ENCODE assay signal across 1 cellular context in the genomic region with DNA sequence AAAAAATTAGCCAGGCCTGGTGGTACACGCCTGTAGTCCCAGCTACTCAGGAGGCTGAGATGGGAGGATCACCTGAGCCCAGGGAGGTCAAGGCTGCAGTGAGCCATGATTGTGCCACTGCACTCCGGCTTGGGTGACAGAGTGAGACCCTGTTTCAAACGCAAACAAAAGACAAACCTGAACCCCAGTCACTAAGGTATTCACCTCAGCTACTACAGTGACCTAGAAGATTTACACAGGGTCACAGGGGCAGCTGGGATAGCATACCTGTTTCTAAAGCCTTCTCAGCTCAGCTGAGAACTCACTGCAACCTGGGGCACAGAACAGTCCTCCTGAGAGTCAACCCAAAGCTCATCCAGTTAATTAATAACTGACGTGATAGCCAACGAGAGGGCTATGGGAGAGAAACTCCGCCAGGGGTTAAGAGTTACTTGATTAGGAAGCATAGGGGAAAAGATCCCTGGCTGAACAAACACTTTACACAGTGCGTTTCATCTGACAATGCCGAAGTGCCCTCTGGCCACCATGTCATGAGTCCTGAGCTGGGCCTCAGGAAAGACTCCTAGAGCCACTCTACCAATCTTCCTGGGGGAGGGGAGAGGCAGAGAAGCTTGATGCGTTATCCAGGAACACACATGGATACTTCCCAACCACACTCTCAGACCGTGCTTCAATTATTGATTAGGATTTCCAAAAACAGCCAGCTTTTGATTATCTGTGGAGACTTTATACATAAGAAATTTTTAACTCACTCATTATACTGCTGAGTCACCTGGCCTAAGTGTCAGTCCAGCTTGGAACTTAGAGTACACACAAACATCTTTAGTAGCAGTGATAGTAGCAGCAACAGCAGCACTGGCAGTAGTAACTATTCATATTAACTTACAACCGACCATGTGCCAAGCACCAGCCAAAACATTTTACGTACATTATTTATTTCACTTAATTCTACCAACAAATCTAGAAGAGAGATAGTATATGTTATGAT.
TF ChIP-seq lines count a peak whose summit lies in the region.

No MANE protein-coding gene starts in this region.

TF ChIP-seq in GM23338, 12 proteins besides CTCF, POLR2A, EP300 and RAD21 (continued from another document):
- TF ChIP-seq, protein P1, sequence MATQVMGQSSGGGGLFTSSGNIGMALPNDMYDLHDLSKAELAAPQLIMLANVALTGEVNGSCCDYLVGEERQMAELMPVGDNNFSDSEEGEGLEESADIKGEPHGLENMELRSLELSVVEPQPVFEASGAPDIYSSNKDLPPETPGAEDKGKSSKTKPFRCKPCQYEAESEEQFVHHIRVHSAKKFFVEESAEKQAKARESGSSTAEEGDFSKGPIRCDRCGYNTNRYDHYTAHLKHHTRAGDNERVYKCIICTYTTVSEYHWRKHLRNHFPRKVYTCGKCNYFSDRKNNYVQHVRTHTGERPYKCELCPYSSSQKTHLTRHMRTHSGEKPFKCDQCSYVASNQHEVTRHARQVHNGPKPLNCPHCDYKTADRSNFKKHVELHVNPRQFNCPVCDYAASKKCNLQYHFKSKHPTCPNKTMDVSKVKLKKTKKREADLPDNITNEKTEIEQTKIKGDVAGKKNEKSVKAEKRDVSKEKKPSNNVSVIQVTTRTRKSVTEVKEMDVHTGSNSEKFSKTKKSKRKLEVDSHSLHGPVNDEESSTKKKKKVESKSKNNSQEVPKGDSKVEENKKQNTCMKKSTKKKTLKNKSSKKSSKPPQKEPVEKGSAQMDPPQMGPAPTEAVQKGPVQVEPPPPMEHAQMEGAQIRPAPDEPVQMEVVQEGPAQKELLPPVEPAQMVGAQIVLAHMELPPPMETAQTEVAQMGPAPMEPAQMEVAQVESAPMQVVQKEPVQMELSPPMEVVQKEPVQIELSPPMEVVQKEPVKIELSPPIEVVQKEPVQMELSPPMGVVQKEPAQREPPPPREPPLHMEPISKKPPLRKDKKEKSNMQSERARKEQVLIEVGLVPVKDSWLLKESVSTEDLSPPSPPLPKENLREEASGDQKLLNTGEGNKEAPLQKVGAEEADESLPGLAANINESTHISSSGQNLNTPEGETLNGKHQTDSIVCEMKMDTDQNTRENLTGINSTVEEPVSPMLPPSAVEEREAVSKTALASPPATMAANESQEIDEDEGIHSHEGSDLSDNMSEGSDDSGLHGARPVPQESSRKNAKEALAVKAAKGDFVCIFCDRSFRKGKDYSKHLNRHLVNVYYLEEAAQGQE (IDR thresholded peaks at IDR 0.05; ENCODE audit: unreplicated experiment): no peak
- TF ChIP-seq STAT1 (IDR thresholded peaks at IDR 0.05; ENCODE audit: unreplicated experiment) (no peak), ZNF462 (CRISPR knock-in tag; IDR thresholded peaks at IDR 0.05) (no peak), NANOG (IDR thresholded peaks at IDR 0.05; ENCODE audit: borderline replicate concordance) (no peak), EZH2phosphoT487 (IDR thresholded peaks at IDR 0.05; ENCODE audit: unreplicated experiment) (no peak), POLR2AphosphoS5 (IDR thresholded peaks at IDR 0.05; ENCODE audit: low read depth) (no peak), ZNF331 (CRISPR knock-in tag; IDR thresholded peaks at IDR 0.05; ENCODE audit: low read depth) (no peak)
- TF ChIP-seq, protein P2, sequence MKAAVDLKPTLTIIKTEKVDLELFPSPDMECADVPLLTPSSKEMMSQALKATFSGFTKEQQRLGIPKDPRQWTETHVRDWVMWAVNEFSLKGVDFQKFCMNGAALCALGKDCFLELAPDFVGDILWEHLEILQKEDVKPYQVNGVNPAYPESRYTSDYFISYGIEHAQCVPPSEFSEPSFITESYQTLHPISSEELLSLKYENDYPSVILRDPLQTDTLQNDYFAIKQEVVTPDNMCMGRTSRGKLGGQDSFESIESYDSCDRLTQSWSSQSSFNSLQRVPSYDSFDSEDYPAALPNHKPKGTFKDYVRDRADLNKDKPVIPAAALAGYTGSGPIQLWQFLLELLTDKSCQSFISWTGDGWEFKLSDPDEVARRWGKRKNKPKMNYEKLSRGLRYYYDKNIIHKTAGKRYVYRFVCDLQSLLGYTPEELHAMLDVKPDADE (IDR thresholded peaks at IDR 0.05): no peak
